ENCODE assay signal across 8 cellular contexts in genomic region chr6:11043552-11043960, GRCh38. TPM values are rescaled to one million over a fixed set of nuclear protein-coding genes. Genes with fewer than 3 reads are reported as not detected.
DNase-seq lines count a peak whose midpoint lies in the region; ATAC-seq and TF ChIP-seq lines count a peak whose summit lies in the region.

No MANE protein-coding gene starts in this region.

- DNase-seq in osteocyte (ENCODE audit: extremely low spot score, unreplicated experiment) (no peak), cerebellar nuclear complex (lab: John Stamatoyannopoulos, UW) (no peak), globus pallidus (ENCODE audit: low spot score) (no peak), NCI-H226 (no peak)

- peak; percentile 23 for ATAC-seq in GM19023 (IDR thresholded peaks at IDR 0.05; ENCODE audit: unreplicated experiment)
- peak; percentile 17 for ATAC-seq in esophagus mucosa
- no peak for ATAC-seq in GM18519 (IDR thresholded peaks at IDR 0.05; ENCODE audit: low FRiP score, unreplicated experiment)

- TF ChIP-seq CTCF in osteocyte (IDR thresholded peaks at IDR 0.05), result no peak

- H3K27me3 Mint-ChIP-seq in osteocyte (ENCODE audit: unreplicated experiment), result no peaks in the 10 kb centered on the region

- H3K4me1 Mint-ChIP-seq in osteocyte (ENCODE audit: unreplicated experiment), result peaks cover 43% of the 10 kb centered on the region

- H3K4me3 Mint-ChIP-seq in osteocyte (ENCODE audit: unreplicated experiment), result peak overlapping the region; percentile 81

- peak overlapping the region; percentile 76 for H3K27ac Mint-ChIP-seq in osteocyte (ENCODE audit: unreplicated experiment)

- H3K36me3 Mint-ChIP-seq in osteocyte (ENCODE audit: unreplicated experiment), result no peaks in the 10 kb centered on the region

- no peaks in the 10 kb centered on the region for H3K9me3 Mint-ChIP-seq in osteocyte (ENCODE audit: unreplicated experiment)

TF ChIP-seq in PFSK-1, 5 proteins besides CTCF, POLR2A, EP300 and RAD21:
- TF ChIP-seq POLR2AphosphoS5 (IDR thresholded peaks at IDR 0.05; ENCODE audit: low read depth, low read length) (no peak), SIN3A (IDR thresholded peaks at IDR 0.05; ENCODE audit: borderline replicate concordance, insufficient read depth, low read length) (0 out of 2 replicates have a peak, but pooled peaks have one; percentile 4)

RNA-seq across cellular contexts. Expression of gene ELOVL2, which starts 0.5 kb away (rescaled TPM):
- polyA plus RNA-seq in PFSK-1 (2012; ENCODE audit: insufficient read length, low read depth), result 3.9 TPM
- total RNA-seq in esophagus mucosa (0.04 TPM), osteocyte (55.1 and 57.0 TPM in 2 replicates)

RNA-seq across cellular contexts. Expression of gene SMIM13, which starts 50.1 kb away (rescaled TPM):
- 27.7 TPM for polyA plus RNA-seq in PFSK-1 (2012; ENCODE audit: insufficient read length, low read depth)
- total RNA-seq in esophagus mucosa, result 5.5 TPM
- total RNA-seq in osteocyte, result 19.6 and 20.5 TPM in 2 replicates

Comparison
In these comparisons a context has a peak if more than half of its experiments do, and no peak if none do; other contexts are left out.
1. RNA of gene ELOVL2, which starts 0.5 kb away (total RNA-seq): 55.1 to 57.0 TPM in osteocyte; 0.04 TPM in esophagus mucosa (single experiment); every median in the first group is over 10 times any median in the second.